ENCODE assay signal across 13 cellular contexts in genomic region chr3:110414851-110415250, GRCh38.
DNase-seq lines count a peak whose midpoint lies in the region; ATAC-seq, FAIRE-seq and TF ChIP-seq lines count a peak whose summit lies in the region.
"Had no signal": no experiment of that assay in that cellular context is flagged by ENCODE, and none has a peak within 500 bp of the region (broad histone marks: within the 10 kb centered on the region; RNA-seq: fewer than 3 reads in every experiment).

No MANE protein-coding gene starts in this region.

- POLR2A ChIA-PET in A549 (lab: Yijun Ruan, JAX), result no interaction called here

- H3K4ac ChIP-seq in H9 (ENCODE audit: low read depth, low read length), result no peak overlapping the region

- H3K4me3 ChIP-seq in A549 (no peak overlapping the region), ascending aorta (no peak overlapping the region), body of pancreas (no peak overlapping the region), transverse colon (no peak overlapping the region), gastrocnemius medialis (no peak overlapping the region)
- H3K4me3 ChIP-seq: thyroid gland had no signal

- no peak overlapping the region for H4K5ac ChIP-seq in H9 (ENCODE audit: insufficient read length, low read depth, low read length)

- H2AK5ac ChIP-seq in H9 (ENCODE audit: insufficient read length, low read length), result no peak overlapping the region

- H3K27ac Mint-ChIP-seq in H9, result no peak overlapping the region
- H3K27ac Mint-ChIP-seq: activated naive CD4-positive, alpha-beta T cell treated with anti-CD3 and anti-CD28 coated beads, Interleukin-2, amount 50 U/mL, for 72 hours; IgD-negative memory B cell had no signal

- H3K4me3 Mint-ChIP-seq in H9, result no peak overlapping the region
- H3K4me3 Mint-ChIP-seq: IgD-negative memory B cell had no signal

- WGBS in A549 (ENCODE audit: missing lambda C conversion rate), result 2% methylated on average over 3 of the region's 3 CpGs
- WGBS in H9 (ENCODE audit: extremely low coverage, insufficient read length, low lambda C conversion rate), result no CpG with 5 or more reads among the region's 3 CpGs
- WGBS in body of pancreas, 2 donors, result 82 to 90% methylated on average over 3 of the region's 3 CpGs
- WGBS in transverse colon (ENCODE audit: low coverage in 1 of 2), 2 donors, result 74 to 77% methylated on average over 3 of the region's 3 CpGs

- intact Hi-C loops in ascending aorta (cut with DNase I), result loop anchor here (5.0 kb wide), 1 partner anchor 657 kb away; the partner anchor contains the start of gene NECTIN3
- intact Hi-C loops in body of pancreas (cut with DNase I), result no loop called here
- intact Hi-C loops in transverse colon (cut with DNase I; ENCODE audit: low total_unique reads), result no loop called here
- intact Hi-C loops in gastrocnemius medialis (cut with DNase I; ENCODE audit: low total_unique reads), result no loop called here

- no peak overlapping the region for H2BK12ac ChIP-seq in H9 (ENCODE audit: insufficient read length, low read depth, low read length)

- peaks cover 0 to 2% of the 10 kb centered on the region in 2 experiments; a peak in 1 of 4 replicates for H3K4me1 Mint-ChIP-seq in H9
- H3K4me1 Mint-ChIP-seq: IgD-negative memory B cell had no signal

- no peaks in the 10 kb centered on the region for H4K20me1 ChIP-seq in H9 (ENCODE audit: control insufficient read depth, insufficient read depth, insufficient read length)

- no peak overlapping the region for H2BK120ac ChIP-seq in H9 (ENCODE audit: low read depth, low read length, poor library complexity, severe bottlenecking)

- H3K14ac ChIP-seq in H9 (ENCODE audit: insufficient read depth, low read length), result no peak overlapping the region

- peak; percentile 13 to 79; a peak in 3 of 6 replicates for ATAC-seq in A549
- ATAC-seq in body of pancreas, result no peak
- ATAC-seq in gastrocnemius medialis, result no peak
- ATAC-seq: activated naive CD4-positive, alpha-beta T cell treated with anti-CD3 and anti-CD28 coated beads, Interleukin-2, amount 50 U/mL, for 72 hours had no signal

- no peaks in the 10 kb centered on the region for H3K79me1 ChIP-seq in H9 (ENCODE audit: insufficient read depth, low read depth, low read length, poor library complexity, severe bottlenecking)

- no peak overlapping the region; the same call in 1 of the 2 replicates for H2BK15ac ChIP-seq in H9 (ENCODE audit: low read depth, low read length)

- CTCF ChIA-PET in A549 (lab: Yijun Ruan, JAX), result interaction anchor here (0.7 to 1.4 kb wide), 3 partner anchors 16 to 101 kb away, joined by 3 to 4 read pairs (median 3); no protein-coding TSS in a partner anchor

- no peaks in the 10 kb centered on the region for H3K36me3 ChIP-seq in ascending aorta
- H3K36me3 ChIP-seq in body of pancreas (replicated peaks in 1 of 2; ENCODE audit: insufficient read depth in 1 of 2, low read depth in 2 of 2), result no peaks in the 10 kb centered on the region
- H3K36me3 ChIP-seq in transverse colon, result no peaks in the 10 kb centered on the region
- H3K36me3 ChIP-seq in gastrocnemius medialis, result no peaks in the 10 kb centered on the region
- H3K36me3 ChIP-seq: thyroid gland had no signal

- H2AFZ ChIP-seq in H9 (ENCODE audit: low read length), result peak overlapping the region; percentile 40

- H3K27me3 ChIP-seq in H9 (ENCODE audit: insufficient read depth, low read length) (no peaks in the 10 kb centered on the region), ascending aorta (no peaks in the 10 kb centered on the region), body of pancreas (no peaks in the 10 kb centered on the region), transverse colon (no peaks in the 10 kb centered on the region), gastrocnemius medialis (no peaks in the 10 kb centered on the region)
- H3K27me3 ChIP-seq: thyroid gland had no signal

- in situ Hi-C loops in transverse colon (cut with MboI; ENCODE audit: low pct_ligation_motif_present in 1 of 4, low pct_unique_long_range_greater_than_20kb in 1 of 4, low sequenced_read_pairs in 3 of 4) (no loop called here), gastrocnemius medialis (cut with MboI; ENCODE audit: low sequenced_read_pairs in 4 of 4) (no loop called here)

- TF ChIP-seq CTCF in A549 (IDR thresholded peaks at IDR 0.05) (no peak), H9 (conservative IDR thresholded peaks at IDR 0.05) (no peak), ascending aorta (IDR thresholded peaks at IDR 0.05) (no peak), body of pancreas (IDR thresholded peaks at IDR 0.05) (no peak), transverse colon (IDR thresholded peaks at IDR 0.05) (no peak), gastrocnemius medialis (IDR thresholded peaks at IDR 0.05 in 4 of 5, conservative IDR thresholded peaks at IDR 0.05 in 1 of 5) (no peak)

- H3K23ac ChIP-seq in H9 (ENCODE audit: insufficient read length, low read depth, low read length), result no peak overlapping the region

- H3K36me3 Mint-ChIP-seq in H9 (ENCODE audit: insufficient read depth in 1 of 3, low read depth in 3 of 3), result no peaks in the 10 kb centered on the region
- H3K36me3 Mint-ChIP-seq: activated naive CD4-positive, alpha-beta T cell treated with anti-CD3 and anti-CD28 coated beads, Interleukin-2, amount 50 U/mL, for 72 hours; IgD-negative memory B cell had no signal

- no peaks in the 10 kb centered on the region for H3K9me3 Mint-ChIP-seq in H9
- H3K9me3 Mint-ChIP-seq: activated naive CD4-positive, alpha-beta T cell treated with anti-CD3 and anti-CD28 coated beads, Interleukin-2, amount 50 U/mL, for 72 hours; IgD-negative memory B cell had no signal

- 0 out of 3 replicates have a peak, but pooled peaks cover 2% of the 10 kb centered on the region for H3K9me3 ChIP-seq in A549
- H3K9me3 ChIP-seq in H9 (ENCODE audit: control insufficient read depth, low read depth, low read length), result no peaks in the 10 kb centered on the region
- no peaks in the 10 kb centered on the region for H3K9me3 ChIP-seq in ascending aorta
- no peaks in the 10 kb centered on the region for H3K9me3 ChIP-seq in body of pancreas
- H3K9me3 ChIP-seq in transverse colon, result no peaks in the 10 kb centered on the region
- H3K9me3 ChIP-seq in gastrocnemius medialis, result no peaks in the 10 kb centered on the region
- H3K9me3 ChIP-seq: thyroid gland had no signal

- peaks cover 36% of the 10 kb centered on the region for H3K4me1 ChIP-seq in A549
- no peaks in the 10 kb centered on the region for H3K4me1 ChIP-seq in H9 (ENCODE audit: insufficient read depth, low read length)
- H3K4me1 ChIP-seq in ascending aorta, result peaks cover 0 to 18% of the 10 kb centered on the region in 2 donors
- H3K4me1 ChIP-seq in body of pancreas, result peaks cover 6% of the 10 kb centered on the region
- H3K4me1 ChIP-seq in transverse colon, result peaks cover 0 to 3% (median 0%) of the 10 kb centered on the region in 4 donors
- no peaks in the 10 kb centered on the region for H3K4me1 ChIP-seq in gastrocnemius medialis
- H3K4me1 ChIP-seq: thyroid gland had no signal

- FAIRE-seq in A549 (lab: Jason Lieb, UNC), result peak; percentile 90

- H2BK5ac ChIP-seq in H9 (ENCODE audit: insufficient read length, low read length), result no peak overlapping the region

- no peak overlapping the region for H3T11ph ChIP-seq in H9 (ENCODE audit: low read length)

- TF ChIP-seq RAD21 in A549 (conservative IDR thresholded peaks at IDR 0.05 in 1 of 2, IDR thresholded peaks at IDR 0.05 in 1 of 2), result no peak

- H3K27me3 Mint-ChIP-seq in H9 (ENCODE audit: low read depth), result no peaks in the 10 kb centered on the region

- no peak overlapping the region for H3K56ac ChIP-seq in H9 (ENCODE audit: insufficient read length, low read depth, low read length)

- DNase-seq in A549 (ENCODE audit: low read depth in 1 of 2, low spot score in 1 of 2) (peak; percentile 18 to 57), H9 (no peak), ascending aorta (ENCODE audit: low spot score in 2 of 2) (no peak), iris pigment epithelial cell (ENCODE audit: low read depth) (peak; percentile 91), body of pancreas (no peak), transverse colon (no peak), gastrocnemius medialis (no peak)
- no peak for DNase-seq in activated CD8-positive, alpha-beta memory T cell treated with anti-CD3 and anti-CD28 coated beads for 24 hours
- DNase-seq: effector CD8-positive, alpha-beta T cell; NCI-H1694 treated with DMSO at 0.1 percent for 48 hours; thyroid gland had no signal

- H3K27ac ChIP-seq in A549 (peak overlapping the region; percentile 72 to 80), H9 (ENCODE audit: insufficient read length, low read depth, low read length) (no peak overlapping the region), ascending aorta (peak overlapping the region; percentile 71 to 83), body of pancreas (no peak overlapping the region), transverse colon (no peak overlapping the region), gastrocnemius medialis (peak overlapping the region in 1 of 4 donors; percentile 24)

- H2BK20ac ChIP-seq in H9 (ENCODE audit: low read depth, low read length, poor library complexity, severe bottlenecking), result no peak overlapping the region

- H3K4me2 ChIP-seq in A549, result peak overlapping the region; percentile 55
- no peak overlapping the region for H3K4me2 ChIP-seq in H9 (ENCODE audit: insufficient read depth, insufficient read length, low read length)

- H3K23me2 ChIP-seq in H9 (ENCODE audit: insufficient read length, low read depth, low read length, poor library complexity, severe bottlenecking), result no peaks in the 10 kb centered on the region

- H3K79me2 ChIP-seq in H9 (ENCODE audit: insufficient read depth, low read length), result no peaks in the 10 kb centered on the region

- H3K18ac ChIP-seq in H9 (ENCODE audit: insufficient read length, low read depth, low read length), result no peak overlapping the region

- H4K91ac ChIP-seq in H9 (ENCODE audit: insufficient read length, low read depth, low read length), result no peak overlapping the region

- H3K9ac ChIP-seq in H9 (ENCODE audit: extremely low read depth, insufficient read length, low read length), result no peak overlapping the region

- TF ChIP-seq POLR2A in A549 (IDR thresholded peaks at IDR 0.05; ENCODE audit: low read length) (no peak), body of pancreas (IDR thresholded peaks at IDR 0.05) (no peak), transverse colon (IDR thresholded peaks at IDR 0.05) (no peak), gastrocnemius medialis (IDR thresholded peaks at IDR 0.05) (no peak)

- no peak overlapping the region for H4K8ac ChIP-seq in H9 (replicated peaks; ENCODE audit: insufficient read length, low read depth, low read length)

- no peak for TF ChIP-seq EP300 in A549 (IDR thresholded peaks at IDR 0.05)
- no peak for TF ChIP-seq EP300 in transverse colon (IDR thresholded peaks at IDR 0.05; ENCODE audit: low read depth)

TF ChIP-seq in A549, 52 proteins besides CTCF, POLR2A, EP300 and RAD21:
- no peak for TF ChIP-seq RNF2 (IDR thresholded peaks at IDR 0.05; ENCODE audit: borderline replicate concordance, low read depth)
- no peak for TF ChIP-seq FOSL2 (IDR thresholded peaks at IDR 0.05)
- TF ChIP-seq FOSL2 (CRISPR knock-in tag; IDR thresholded peaks at IDR 0.05), result peak; percentile 70
- TF ChIP-seq MAFK (IDR thresholded peaks at IDR 0.05; ENCODE audit: partially characterized antibody), result peak; percentile 24
- TF ChIP-seq JUNB (IDR thresholded peaks at IDR 0.05), result peak; percentile 56; the same call in 1 of the 2 replicates
- no peak for TF ChIP-seq HOXA7 (CRISPR knock-in tag; IDR thresholded peaks at IDR 0.05)

Comparison
In these comparisons a context has a peak if more than half of its experiments do, and no peak if none do; other contexts are left out.
1. ATAC-seq: peak in A549 (2 of 2); none in body of pancreas (single experiment) and gastrocnemius medialis (0 of 2).
2. DNase-seq: peak in A549 (2 of 2) and iris pigment epithelial cell (single experiment); none in H9 (single experiment), ascending aorta (0 of 2), body of pancreas (0 of 4), activated CD8-positive, alpha-beta memory T cell treated with anti-CD3 and anti-CD28 coated beads for 24 hours (single experiment), transverse colon (single experiment) and gastrocnemius medialis (0 of 2).
3. H3K27ac ChIP-seq: peak in A549 (2 of 2) and ascending aorta (2 of 2); none in H9 (single experiment), body of pancreas (0 of 4) and transverse colon (0 of 4).